20 cellular contexts compared by ENCODE assay signal in the genomic region with DNA sequence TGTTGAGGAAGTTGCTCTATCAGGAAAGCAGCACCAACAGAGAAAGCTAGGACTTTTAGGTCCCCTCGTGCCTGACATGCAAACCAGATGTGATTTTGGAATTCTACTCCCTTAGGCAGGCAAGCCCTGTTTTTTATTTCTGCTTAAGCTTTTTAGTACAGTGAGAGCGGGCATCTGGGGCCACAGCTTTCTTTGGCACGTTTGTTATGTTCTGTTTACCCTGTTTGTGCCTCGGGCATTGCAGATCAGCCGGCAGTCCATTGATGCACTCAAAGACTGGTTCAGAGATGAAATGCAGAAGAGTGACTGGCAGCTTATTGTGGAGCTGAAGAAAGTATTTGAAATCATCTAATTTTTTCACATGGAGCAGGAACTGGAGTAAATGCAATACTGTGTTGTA.
DNase-seq lines count a peak whose midpoint lies in the region; ATAC-seq and TF ChIP-seq lines count a peak whose summit lies in the region.
"Had no signal": no experiment of that assay in that cellular context is flagged by ENCODE, and none has a peak within 500 bp of the region (broad histone marks: within the 10 kb centered on the region; RNA-seq: fewer than 3 reads in every experiment).

No MANE protein-coding gene starts in this region.

- peaks cover 0 to 78% (median 23%) of the 10 kb centered on the region in 4 donors for H3K36me3 ChIP-seq in right lobe of liver
- peaks cover 41 to 97% of the 10 kb centered on the region in 2 experiments for H3K36me3 ChIP-seq in mesenchymal stem cell (ENCODE audit: control insufficient read depth in 1 of 2, insufficient read depth in 2 of 2, low read depth in 1 of 2, low read length in 2 of 2)

- H3K27ac Mint-ChIP-seq in HFFc6 = peak overlapping the region; percentile 59
- H3K27ac Mint-ChIP-seq: neural progenitor cell; T-helper 2 cell treated with Interferon-gamma antibody and Interleukin-4, amounts not matched to agents 5 μg/mL and 100 μg/mL, for 36 hours had no signal

- DNase-seq in AG09319 (ENCODE audit: extremely low read depth, low read depth) = peak; percentile 34
- no peak for DNase-seq in HFFc6
- DNase-seq in right lobe of liver = no peak
- no peak for DNase-seq in NCI-H2081 treated with DMSO at 0.1 percent for 48 hours (lab: John Stamatoyannopoulos, UW)
- no peak for DNase-seq in mesenchymal stem cell
- DNase-seq in stimulated activated naive CD4-positive, alpha-beta T cell (lab: John Stamatoyannopoulos, UW) = no peak
- DNase-seq: activated CD4-positive, alpha-beta T cell treated with anti-CD3 and anti-CD28 coated beads for 48 hours; AML-193; GF-D8; NCI-H146; SHP77 treated with DMSO at 0.1 percent for 48 hours; stimulated activated CD4-positive, alpha-beta T cell treated with anti-CD3 and anti-CD28 coated beads, Interleukin-1b, Interleukin-23, amount 100 ng/mL, for 48 hours; thyroid gland had no signal

- TF ChIP-seq CTCF in AG09319 (IDR thresholded peaks at IDR 0.05; ENCODE audit: low read depth, low read length) = no peak
- no peak for TF ChIP-seq CTCF in HFFc6 (IDR thresholded peaks at IDR 0.05)
- TF ChIP-seq CTCF in right lobe of liver (IDR thresholded peaks at IDR 0.05) = no peak

- peaks cover 60% of the 10 kb centered on the region for H3K4me1 Mint-ChIP-seq in HFFc6 (ENCODE audit: low read depth)

- no peak overlapping the region for H2BK5ac ChIP-seq in mesenchymal stem cell (ENCODE audit: low read depth, low read length, poor library complexity, severe bottlenecking)

- no peak overlapping the region for H2BK12ac ChIP-seq in mesenchymal stem cell (ENCODE audit: low read length in 2 of 2)

- H3K9me3 ChIP-seq in right lobe of liver = no peaks in the 10 kb centered on the region
- H3K9me3 ChIP-seq in mesenchymal stem cell (ENCODE audit: control insufficient read depth, low read length) = no peaks in the 10 kb centered on the region
- H3K9me3 ChIP-seq: gastroesophageal sphincter, thyroid gland had no signal

- peaks cover 1% of the 10 kb centered on the region; the same call in 1 of the 2 replicates for H3K27me3 Mint-ChIP-seq in HFFc6 (ENCODE audit: insufficient read depth)
- H3K27me3 Mint-ChIP-seq: activated naive CD4-positive, alpha-beta T cell treated with anti-CD3 and anti-CD28 coated beads, Interleukin-2, amount 50 U/mL, for 24 hours had no signal

- H3K4me3 Mint-ChIP-seq in HFFc6 = no peak overlapping the region
- H3K4me3 Mint-ChIP-seq: activated naive CD4-positive, alpha-beta T cell treated with anti-CD3 and anti-CD28 coated beads, Interleukin-2, amount 50 U/mL, for 24 hours; neural progenitor cell; T-helper 2 cell treated with Interferon-gamma antibody and Interleukin-4, amounts not matched to agents 5 μg/mL and 100 μg/mL, for 36 hours had no signal

- H3K27ac ChIP-seq in cingulate gyrus (ENCODE audit: low read depth, low read length) = peak overlapping the region; percentile 81
- H3K27ac ChIP-seq in right lobe of liver = no peak overlapping the region
- H3K27ac ChIP-seq in mesenchymal stem cell (ENCODE audit: low read length, poor library complexity, severe bottlenecking) = no peak overlapping the region
- H3K27ac ChIP-seq: neural progenitor cell, thyroid gland had no signal

- 36% methylated on average over 4 of the region's 5 CpGs for WGBS in right lobe of liver (ENCODE audit: insufficient coverage, low coverage, low lambda C conversion rate, missing lambda C conversion rate)
- WGBS in mesenchymal stem cell = 95% methylated on average over 5 of the region's 5 CpGs

- H4K91ac ChIP-seq in mesenchymal stem cell (ENCODE audit: low read length) = no peak overlapping the region

- no peak overlapping the region for H2BK15ac ChIP-seq in mesenchymal stem cell (ENCODE audit: low read depth, poor library complexity, severe bottlenecking)

- H3K9me3 Mint-ChIP-seq in HFFc6 = no peaks in the 10 kb centered on the region
- H3K9me3 Mint-ChIP-seq: activated naive CD4-positive, alpha-beta T cell treated with anti-CD3 and anti-CD28 coated beads, Interleukin-2, amount 50 U/mL, for 24 hours; neural progenitor cell; T-helper 2 cell treated with Interferon-gamma antibody and Interleukin-4, amounts not matched to agents 5 μg/mL and 100 μg/mL, for 36 hours had no signal

- H3K4me1 ChIP-seq in right lobe of liver = peaks cover 0 to 8% (median 0%) of the 10 kb centered on the region in 4 donors
- H3K4me1 ChIP-seq in mesenchymal stem cell (ENCODE audit: control insufficient read depth, insufficient read depth, low read depth, low read length) = peaks cover 3% of the 10 kb centered on the region
- H3K4me1 ChIP-seq: gastroesophageal sphincter, neural progenitor cell, thyroid gland had no signal

- no peak overlapping the region for H2AK5ac ChIP-seq in mesenchymal stem cell (ENCODE audit: low read length, severe bottlenecking)

- H3K4me3 ChIP-seq in right lobe of liver = no peak overlapping the region
- no peak overlapping the region for H3K4me3 ChIP-seq in mesenchymal stem cell (ENCODE audit: insufficient read depth in 1 of 2, low read depth in 1 of 2, low read length in 2 of 2)
- H3K4me3 ChIP-seq: gastroesophageal sphincter, neural progenitor cell, thyroid gland had no signal

- H2AFZ ChIP-seq in mesenchymal stem cell (ENCODE audit: low read depth, low read length) = no peak overlapping the region
- H2AFZ ChIP-seq: neural progenitor cell had no signal

- no peak overlapping the region for H2BK120ac ChIP-seq in mesenchymal stem cell (ENCODE audit: low read depth, low read length)

- H3K27me3 ChIP-seq in right lobe of liver = no peaks in the 10 kb centered on the region
- no peaks in the 10 kb centered on the region for H3K27me3 ChIP-seq in mesenchymal stem cell (ENCODE audit: control insufficient read depth in 1 of 2, insufficient read depth in 1 of 2, low read length in 2 of 2)
- H3K27me3 ChIP-seq: gastroesophageal sphincter, neural progenitor cell, thyroid gland had no signal

- TF ChIP-seq POLR2A in right lobe of liver (IDR thresholded peaks at IDR 0.05) = no peak

- no peak overlapping the region for H3K23ac ChIP-seq in mesenchymal stem cell (ENCODE audit: low read length in 2 of 2)

- no peak overlapping the region for H3K4me2 ChIP-seq in mesenchymal stem cell (ENCODE audit: low read length, poor library complexity, severe bottlenecking)
- H3K4me2 ChIP-seq: neural progenitor cell had no signal

- intact Hi-C loops in right lobe of liver (cut with DNase I) = no loop called here

- peaks cover 53% of the 10 kb centered on the region for H3K36me3 Mint-ChIP-seq in HFFc6 (ENCODE audit: low read depth)

- H4K8ac ChIP-seq in mesenchymal stem cell (ENCODE audit: low read length) = no peak overlapping the region

- no peak overlapping the region for H3K18ac ChIP-seq in mesenchymal stem cell (ENCODE audit: low read depth in 1 of 2, low read length in 2 of 2)

- peaks cover 14% of the 10 kb centered on the region for H3K79me1 ChIP-seq in mesenchymal stem cell (replicated peaks; ENCODE audit: low read length, poor library complexity, severe bottlenecking)

- no peak overlapping the region for H3K4ac ChIP-seq in mesenchymal stem cell (ENCODE audit: low read depth in 1 of 2, low read length in 2 of 2)

- no peak overlapping the region for H3K9ac ChIP-seq in mesenchymal stem cell (ENCODE audit: low read length)
- H3K9ac ChIP-seq: neural progenitor cell had no signal

- ATAC-seq in right lobe of liver (peak in 3 of 4 donors; percentile 45 to 52 (median 50)), HG03457 (IDR thresholded peaks at IDR 0.05; ENCODE audit: unreplicated experiment) (no peak)
- ATAC-seq: gastroesophageal sphincter, sciatic nerve had no signal

- no peak overlapping the region for H3K14ac ChIP-seq in mesenchymal stem cell (ENCODE audit: low read length in 2 of 2)
